12 cellular contexts compared by ENCODE assay signal in genomic region chr1:118957579-118957978, GRCh38. TPM values are rescaled to one million over a fixed set of nuclear protein-coding genes. Genes with fewer than 3 reads are reported as not detected.
DNase-seq lines count a peak whose midpoint lies in the region; ATAC-seq, FAIRE-seq and TF ChIP-seq lines count a peak whose summit lies in the region.
"Not testable (repeated sequence)": the region's sequence is repeated elsewhere in the genome, so short reads cannot be mapped to it uniquely, and the experiment has no call there.
"Had no signal": no experiment of that assay in that cellular context is flagged by ENCODE, and none has a peak within 500 bp of the region (broad histone marks: within the 10 kb centered on the region; RNA-seq: fewer than 3 reads in every experiment).

No MANE protein-coding gene starts in this region.

- H4K20me1 ChIP-seq in K562 (replicated peaks; ENCODE audit: control insufficient read depth, insufficient read depth, low read length); HepG2 (ENCODE audit: insufficient read depth, low read length): not testable (repeated sequence)

- H2AFZ ChIP-seq in K562 (ENCODE audit: low read depth, low read length); HepG2 (ENCODE audit: low read length): not testable (repeated sequence)

- ATAC-seq in K562, HepG2, gastrocnemius medialis: not testable (repeated sequence)

- H3K79me2 ChIP-seq in K562 (ENCODE audit: control insufficient read depth, insufficient read depth, low read length); HepG2 (ENCODE audit: insufficient read depth, low read length): not testable (repeated sequence)

- H3K4me3 ChIP-seq in HEK293 (ENCODE audit: low read depth, low read length); K562; HepG2 (replicated peaks in 1 of 3; ENCODE audit: insufficient read depth in 1 of 3, low read depth in 2 of 3, low read length in 3 of 3); gastrocnemius medialis: not testable (repeated sequence)

- not testable (repeated sequence) for H3K4me1 ChIP-seq in HEK293 (ENCODE audit: control insufficient read depth, insufficient read depth, low read length); K562 (replicated peaks in 1 of 2; ENCODE audit: control insufficient read depth in 2 of 2, insufficient read depth in 2 of 2, low read length in 2 of 2)
- H3K4me1 ChIP-seq in HepG2 (ENCODE audit: insufficient read depth, low read length) (peaks cover 49% of the 10 kb centered on the region), gastrocnemius medialis (peaks cover 74 to 77% of the 10 kb centered on the region in 2 donors)

- H3K9me3 ChIP-seq in HEK293 (ENCODE audit: control insufficient read depth, insufficient read depth, low read depth, low read length); K562 (replicated peaks; ENCODE audit: control insufficient read depth, insufficient read depth, low read depth, low read length); HepG2 (ENCODE audit: low read length); gastrocnemius medialis: not testable (repeated sequence)

- H3K27ac ChIP-seq in HEK293 (ENCODE audit: extremely low read depth, low read depth, low read length); K562 (ENCODE audit: extremely low read depth, low read depth, low read length): not testable (repeated sequence)
- H3K27ac ChIP-seq in HepG2 (ENCODE audit: extremely low read length, insufficient read depth, low read length) (peak overlapping the region; percentile 98), gastrocnemius medialis (peak overlapping the region in 3 of 4 donors; percentile 85 to 96 (median 94))

- not testable (repeated sequence) for TF ChIP-seq CTCF in HEK293 (tag by site-specific recombination; IDR thresholded peaks at IDR 0.05); K562 (IDR thresholded peaks at IDR 0.05 in 2 of 3, conservative IDR thresholded peaks at IDR 0.05 in 1 of 3; ENCODE audit: insufficient read depth in 2 of 3, low read depth in 1 of 3, low read length in 3 of 3); HepG2 (CRISPR knock-in tag; IDR thresholded peaks at IDR 0.05); gastrocnemius medialis (IDR thresholded peaks at IDR 0.05 in 4 of 5, conservative IDR thresholded peaks at IDR 0.05 in 1 of 5)

- not testable (repeated sequence) for H3K9me1 ChIP-seq in K562 (ENCODE audit: control insufficient read depth, insufficient read depth, low read length)

- not testable (repeated sequence) for H3K27me3 ChIP-seq in K562 (ENCODE audit: control insufficient read depth in 2 of 2, insufficient read depth in 2 of 2, low read length in 2 of 2); HepG2 (ENCODE audit: control insufficient read depth in 1 of 2, insufficient read depth in 2 of 2, low read length in 2 of 2); gastrocnemius medialis

- not testable (repeated sequence) for H3K4me2 ChIP-seq in K562 (ENCODE audit: insufficient read depth, low read length); HepG2 (ENCODE audit: low read depth, low read length)

- in situ Hi-C loops in K562 (cut with MboI); HepG2 (cut with HindIII; ENCODE audit: extremely low pct_ligation_motif_present, low pct_unique_long_range_greater_than_20kb): not testable (repeated sequence)
- in situ Hi-C loops in gastrocnemius medialis (cut with MboI; ENCODE audit: low sequenced_read_pairs in 4 of 4): loop anchor here in 1 of 4 donors (25.0 kb wide), 1 partner anchor 670 kb away; no protein-coding TSS in a partner anchor

- 54% methylated on average over 7 of the region's 7 CpGs for WGBS in K562 (ENCODE audit: insufficient coverage, low coverage, missing lambda C conversion rate)
- WGBS in HepG2 (ENCODE audit: low lambda C conversion rate): 99% methylated on average over 7 of the region's 7 CpGs

- intact Hi-C loops in K562 (cut with micrococcal nuclease); HepG2 (cut with micrococcal nuclease; ENCODE audit: unreplicated experiment); gastrocnemius medialis (cut with DNase I; ENCODE audit: low total_unique reads): not testable (repeated sequence)

- H3K36me3 ChIP-seq in HEK293 (ENCODE audit: control insufficient read depth in 2 of 2, insufficient read depth in 1 of 2, low read length in 2 of 2); K562 (ENCODE audit: control insufficient read depth, insufficient read depth, low read length); HepG2 (replicated peaks in 1 of 2; ENCODE audit: control insufficient read depth in 1 of 2, insufficient read depth in 2 of 2, low read length in 2 of 2); gastrocnemius medialis: not testable (repeated sequence)

- not testable (repeated sequence) for TF ChIP-seq POLR2A in K562 (conservative IDR thresholded peaks at IDR 0.05); HepG2 (IDR thresholded peaks at IDR 0.05; ENCODE audit: insufficient read depth in 1 of 2, low read depth in 2 of 2, low read length in 2 of 2); gastrocnemius medialis (IDR thresholded peaks at IDR 0.05)

- TF ChIP-seq EP300 in K562 (IDR thresholded peaks at IDR 0.05; ENCODE audit: low read length); HepG2 (IDR thresholded peaks at IDR 0.05; ENCODE audit: low read depth in 2 of 2, low read length in 2 of 2); HepG2 (CRISPR knock-in tag; IDR thresholded peaks at IDR 0.05; ENCODE audit: borderline replicate concordance): not testable (repeated sequence)

- CTCF ChIA-PET in HEK293 (lab: Yijun Ruan, JAX); K562 (lab: Yijun Ruan, JAX; ENCODE audit: low intra/inter-chr PET ratio); HepG2 (lab: Yijun Ruan, JAX; ENCODE audit: low intra/inter-chr PET ratio, low total read pairs): not testable (repeated sequence)

- not testable (repeated sequence) for FAIRE-seq in K562 (lab: Jason Lieb, UNC); HepG2 (lab: Jason Lieb, UNC)

- H3K9ac ChIP-seq in K562 (ENCODE audit: insufficient read depth in 1 of 2, low read depth in 2 of 2, low read length in 2 of 2); HepG2 (ENCODE audit: insufficient read depth, low read depth, low read length): not testable (repeated sequence)

- not testable (repeated sequence) for DNase-seq in K562 (ENCODE audit: extremely low read depth in 1 of 4, low spot score in 3 of 4); HepG2 (ENCODE audit: low spot score); gastrocnemius medialis

- POLR2A ChIA-PET in HEK293 (lab: Yijun Ruan, JAX); K562 (lab: Yijun Ruan, JAX): not testable (repeated sequence)
- POLR2A ChIA-PET in HepG2 (lab: Yijun Ruan, JAX): interaction anchor here (2.8 kb wide), 1 partner anchor 183 kb away, joined by 7 read pairs; the partner anchor contains the start of gene WARS2

- TF ChIP-seq RAD21 in K562 (CRISPR knock-in tag; conservative IDR thresholded peaks at IDR 0.05 in 1 of 2, IDR thresholded peaks at IDR 0.05 in 1 of 2); HepG2 (CRISPR knock-in tag; IDR thresholded peaks at IDR 0.05): not testable (repeated sequence)

- not testable (repeated sequence) for BruUV-seq in K562 (replicated peaks; lab: Mats Ljungman, UMichigan); HepG2 (replicated peaks; lab: Mats Ljungman, UMichigan)

RNA-seq across cellular contexts. Expression of gene TBX15, which starts 30.6 kb away (rescaled TPM):
- total RNA-seq in K562 (2011; cell fraction: chromatin; rRNA removed; ENCODE audit: low replicate concordance): 0.28 and 0.95 TPM in 2 replicates
- 0.33 and 0.66 TPM in 2 replicates for total RNA-seq in K562 (2011; cell fraction: nucleolus; rRNA removed)
- 0.31 and 0.73 TPM in 2 replicates for total RNA-seq in K562 (2011; cell fraction: nucleoplasm; rRNA removed)
- total RNA-seq in K562 (2014; rRNA removed) (2.4 and 2.6 TPM in 2 replicates), K562 (2014; rRNA removed; fragmentation: Illumina TruSeq; extraction: Trizol) (1.9 and 2.1 TPM in 2 replicates), K562 (2015; rRNA removed; fragmentation: Illumina TruSeq; extraction: Trizol) (1.7 and 2.1 TPM in 2 replicates), K562 (2021) (2.6 and 2.7 TPM in 2 replicates), HepG2 (2016; rRNA removed; fragmentation: Illumina TruSeq; extraction: Trizol) (0.42 and 0.49 TPM in 2 replicates), gastrocnemius medialis (100 to 1,000 TPM in 3 of 4 donors, 10 to 100 TPM in 1; 91.4 to 275 (median 245) TPM)
- polyA plus RNA-seq in K562 (2011; rRNA removed) (0.03 TPM in 1 of 2 replicates, not detected in the other), K562 (2014; fragmentation: Illumina TruSeq; extraction: Trizol) (2.4 and 3.0 TPM in 2 replicates), K562 (2014; fragmentation: Nextera tagmentation; extraction: Ambion mirVana) (1 to 10 TPM; 1.7 to 3.4 TPM), K562 (2014; rRNA removed) (2.1 and 2.3 TPM in 2 replicates), HepG2 (2011; rRNA removed) (1.9 and 3.5 TPM in 2 replicates)
- polyA plus RNA-seq in K562 (2011; cell fraction: cytosol; rRNA removed): 0.03 TPM in 2 replicates
- polyA plus RNA-seq in K562 (2011; cell fraction: nucleus; rRNA removed): 0.06 and 0.07 TPM in 2 replicates
- 2.2 and 10.1 TPM in 2 replicates for polyA plus RNA-seq in K562 (2012)
- polyA minus RNA-seq in K562 (2011; rRNA and poly(A)+ RNA removed): 0.04 and 0.06 TPM in 2 replicates
- polyA minus RNA-seq in K562 (2011; cell fraction: cytosol; rRNA and poly(A)+ RNA removed): not detected in 2 replicates
- not detected in 2 replicates for polyA minus RNA-seq in K562 (2011; cell fraction: nucleus; rRNA and poly(A)+ RNA removed)
- not detected in 2 replicates for total RNA-seq in HepG2 (2016; cell fraction: cytosol; rRNA removed; fragmentation: Illumina TruSeq; extraction: Trizol; ENCODE audit: low read depth)
- total RNA-seq in HepG2 (2016; cell fraction: insoluble cytoplasmic fraction; rRNA removed; fragmentation: Illumina TruSeq; extraction: Trizol): 0.28 and 0.51 TPM in 2 replicates
- total RNA-seq in HepG2 (2016; cell fraction: membrane; rRNA removed; fragmentation: Illumina TruSeq; extraction: Trizol): 0.14 and 0.28 TPM in 2 replicates
- 0.22 and 0.37 TPM in 2 replicates for total RNA-seq in HepG2 (2016; cell fraction: nucleus; rRNA removed; fragmentation: Illumina TruSeq; extraction: Trizol)
- polyA plus RNA-seq in HepG2 (2011; cell fraction: cytosol; rRNA removed): 1.4 and 3.5 TPM in 2 replicates
- polyA plus RNA-seq in HepG2 (2011; cell fraction: nucleus; rRNA removed): 1.2 and 1.9 TPM in 2 replicates
- polyA plus RNA-seq in HepG2 (2012): 5.0 and 5.5 TPM in 2 replicates
- polyA plus RNA-seq in HepG2 (2016; cell fraction: cytosol; fragmentation: Illumina TruSeq; extraction: Trizol; ENCODE audit: low read depth): 0.06 TPM in 2 replicates
- polyA plus RNA-seq in HepG2 (2016; cell fraction: insoluble cytoplasmic fraction; fragmentation: Illumina TruSeq; extraction: Trizol; ENCODE audit: low read depth): 0.42 and 0.59 TPM in 2 replicates
- polyA plus RNA-seq in HepG2 (2016; cell fraction: membrane; fragmentation: Illumina TruSeq; extraction: Trizol; ENCODE audit: low read depth): 0.08 and 0.22 TPM in 2 replicates
- polyA plus RNA-seq in HepG2 (2016; cell fraction: nucleus; fragmentation: Illumina TruSeq; extraction: Trizol; ENCODE audit: insufficient read depth, low read depth): 0.28 and 0.34 TPM in 2 replicates
- polyA minus RNA-seq in HepG2 (2011; rRNA and poly(A)+ RNA removed; ENCODE audit: low replicate concordance): 0.58 and 4.3 TPM in 2 replicates
- polyA minus RNA-seq in HepG2 (2011; cell fraction: cytosol; rRNA and poly(A)+ RNA removed): 1.5 and 2.6 TPM in 2 replicates
- polyA minus RNA-seq in HepG2 (2011; cell fraction: nucleus; rRNA and poly(A)+ RNA removed): 3.3 and 6.3 TPM in 2 replicates
- total RNA-seq: A172; Calu3; CD4-positive, alpha-beta memory T cell; CD4-positive, alpha-beta T cell; CD4-positive, CD25-positive, alpha-beta regulatory T cell; CD8-positive, alpha-beta memory T cell had no signal
- polyA plus RNA-seq: AG04450; CD14-positive monocyte; CD4-positive, CD25-positive, alpha-beta regulatory T cell; CD8-positive, alpha-beta memory T cell had no signal

Comparison
In these comparisons a context has a peak if more than half of its experiments do, and no peak if none do; other contexts are left out.
1. RNA of gene TBX15, which starts 30.6 kb away (total RNA-seq): 91.4 to 275 TPM in gastrocnemius medialis; 0.28 to 2.7 TPM in K562 and 0.14 to 0.51 TPM in HepG2; every median in the first group is over 10 times any median in the second.